Comparison of ENCODE assay signal across 1 cellular context in the genomic region with DNA sequence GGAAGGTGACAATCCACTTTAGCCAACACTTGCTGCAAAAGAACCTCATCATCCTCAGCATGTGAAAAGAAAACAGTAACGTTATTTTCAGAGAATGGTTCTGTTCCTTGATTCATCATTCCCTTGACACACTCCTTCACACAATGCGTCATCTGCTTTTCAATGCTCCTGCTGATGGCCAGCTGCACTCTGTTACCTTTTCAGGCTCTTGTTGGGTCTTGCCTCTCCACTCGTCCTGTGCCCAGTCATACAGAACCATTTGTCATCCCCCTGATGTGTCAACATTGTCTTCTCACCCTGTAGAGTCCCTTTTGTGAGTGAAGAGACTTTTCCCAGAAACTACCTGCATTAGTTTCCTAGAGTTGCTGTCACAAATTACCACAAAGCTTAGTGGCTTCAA.
TF ChIP-seq lines count a peak whose summit lies in the region.

No MANE protein-coding gene starts in this region.

TF ChIP-seq in IMR-90, 13 proteins besides CTCF, POLR2A, EP300 and RAD21:
- TF ChIP-seq, protein P1, sequence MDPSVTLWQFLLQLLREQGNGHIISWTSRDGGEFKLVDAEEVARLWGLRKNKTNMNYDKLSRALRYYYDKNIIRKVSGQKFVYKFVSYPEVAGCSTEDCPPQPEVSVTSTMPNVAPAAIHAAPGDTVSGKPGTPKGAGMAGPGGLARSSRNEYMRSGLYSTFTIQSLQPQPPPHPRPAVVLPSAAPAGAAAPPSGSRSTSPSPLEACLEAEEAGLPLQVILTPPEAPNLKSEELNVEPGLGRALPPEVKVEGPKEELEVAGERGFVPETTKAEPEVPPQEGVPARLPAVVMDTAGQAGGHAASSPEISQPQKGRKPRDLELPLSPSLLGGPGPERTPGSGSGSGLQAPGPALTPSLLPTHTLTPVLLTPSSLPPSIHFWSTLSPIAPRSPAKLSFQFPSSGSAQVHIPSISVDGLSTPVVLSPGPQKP (IDR thresholded peaks at IDR 0.05; ENCODE audit: borderline replicate concordance, low read depth, low read length) = no peak
- no peak for TF ChIP-seq BHLHE40 (IDR thresholded peaks at IDR 0.05; ENCODE audit: low read depth, low read length)
- no peak for TF ChIP-seq MAFK (IDR thresholded peaks at IDR 0.05; ENCODE audit: low read depth, low read length)
- TF ChIP-seq NFE2L2 (IDR thresholded peaks at IDR 0.05; ENCODE audit: low read depth, low read length) = no peak
- no peak for TF ChIP-seq FOS (IDR thresholded peaks at IDR 0.05; ENCODE audit: low read depth, low read length)
- TF ChIP-seq CHD1 (IDR thresholded peaks at IDR 0.05; ENCODE audit: low read depth, low read length) = no peak
TF ChIP-seq in IMR-90: peak in this region for 0.
